In genomic region chr5:96691503-96692303, GRCh38 we compare ENCODE assay signal across 17 cellular contexts. TPM values are rescaled to one million over a fixed set of nuclear protein-coding genes. Genes with fewer than 3 reads are reported as not detected.
DNase-seq lines count a peak whose midpoint lies in the region; ATAC-seq and TF ChIP-seq lines count a peak whose summit lies in the region.
"Had no signal": no experiment of that assay in that cellular context is flagged by ENCODE, and none has a peak within 500 bp of the region (broad histone marks: within the 10 kb centered on the region; RNA-seq: fewer than 3 reads in every experiment).

No MANE protein-coding gene starts in this region.

- POLR2A ChIA-PET in activated CD4-positive, alpha-beta T cell treated with anti-CD3 and anti-CD28 coated beads for 36 hours (lab: Charles Lee), result no interaction called here
- POLR2A ChIA-PET in activated CD4-positive, alpha-beta T cell treated with anti-CD3 and anti-CD28 coated beads, Interleukin-2, amount 10 ng/mL, durations not matched to agents 7 days and 5 days (lab: Charles Lee), result no interaction called here

- H3K36me3 Mint-ChIP-seq in activated CD4-positive, alpha-beta T cell treated with anti-CD3 and anti-CD28 coated beads for 36 hours (ENCODE audit: low read depth), result no peaks in the 10 kb centered on the region
- peaks cover 9% of the 10 kb centered on the region for H3K36me3 Mint-ChIP-seq in activated CD4-positive, alpha-beta T cell treated with anti-CD3 and anti-CD28 coated beads, Interleukin-2, amount 10 ng/mL, durations not matched to agents 7 days and 5 days (ENCODE audit: low read depth)

- no peaks in the 10 kb centered on the region for H3K27me3 Mint-ChIP-seq in activated CD4-positive, alpha-beta T cell treated with anti-CD3 and anti-CD28 coated beads for 36 hours
- H3K27me3 Mint-ChIP-seq in activated CD4-positive, alpha-beta T cell treated with anti-CD3 and anti-CD28 coated beads, Interleukin-2, amount 10 ng/mL, durations not matched to agents 7 days and 5 days, result no peaks in the 10 kb centered on the region
- H3K27me3 Mint-ChIP-seq: naive B cell; stimulated activated naive CD8-positive, alpha-beta T cell treated with anti-CD3 and anti-CD28 coated beads, Interleukin-15, amount 100 ng/mL, for 72 hours had no signal

- peak overlapping the region; percentile 37 for H3K9ac ChIP-seq in adipocyte (ENCODE audit: low read length)

- DNase-seq in EH (ENCODE audit: low read depth), result peak; percentile 80
- DNase-seq in adipocyte (ENCODE audit: low read depth), result peak; percentile 82
- DNase-seq in fibroblast of the aortic adventitia (ENCODE audit: low read depth), result peak; percentile 82
- DNase-seq in psoas muscle, result no peak
- no peak for DNase-seq in activated CD4-positive, alpha-beta T cell treated with anti-CD3 and anti-CD28 coated beads for 36 hours
- no peak for DNase-seq in NCI-H2081 (lab: John Stamatoyannopoulos, UW)
- no peak for DNase-seq in coronary artery (ENCODE audit: low spot score)
- DNase-seq in activated CD4-positive, alpha-beta T cell treated with anti-CD3 and anti-CD28 coated beads, Interleukin-2, amount 10 ng/mL, durations not matched to agents 7 days and 5 days, result no peak
- DNase-seq: activated CD8-positive, alpha-beta T cell treated with anti-CD3 and anti-CD28 coated beads, Interleukin-2, amount 10 ng/mL, durations not matched to agents 7 days and 5 days; activated effector memory CD4-positive, alpha-beta T cell treated with anti-CD3 and anti-CD28 coated beads, Interleukin-2, amount 50 U/mL, for 16 hours; CD8-positive, alpha-beta T cell; naive B cell; NCI-H187 treated with DMSO at 0.1 percent for 48 hours; NCI-H774; stimulated activated naive CD8-positive, alpha-beta T cell treated with anti-CD3 and anti-CD28 coated beads, Interleukin-15, amount 100 ng/mL, for 72 hours; T-helper 9 cell had no signal

- 77 to 86% (median 80%) methylated on average over 2 of the region's 2 CpGs for WGBS in psoas muscle, 3 donors

- H3K9me3 ChIP-seq in adipocyte (ENCODE audit: control insufficient read depth, low read length) (no peaks in the 10 kb centered on the region), psoas muscle (no peaks in the 10 kb centered on the region)

- peaks cover 7% of the 10 kb centered on the region for H3K4me1 Mint-ChIP-seq in activated CD4-positive, alpha-beta T cell treated with anti-CD3 and anti-CD28 coated beads for 36 hours
- peaks cover 7% of the 10 kb centered on the region for H3K4me1 Mint-ChIP-seq in activated CD4-positive, alpha-beta T cell treated with anti-CD3 and anti-CD28 coated beads, Interleukin-2, amount 10 ng/mL, durations not matched to agents 7 days and 5 days

- intact Hi-C loops in psoas muscle (cut with DNase I), result loop anchor here in 1 of 2 donors (5.0 kb wide), 1 partner anchor 1129 kb away; no protein-coding TSS in a partner anchor
- intact Hi-C loops in activated CD4-positive, alpha-beta T cell treated with anti-CD3 and anti-CD28 coated beads for 36 hours (cut with DNase I, micrococcal nuclease), result no loop called here

- CTCF ChIA-PET in activated CD4-positive, alpha-beta T cell treated with anti-CD3 and anti-CD28 coated beads for 36 hours (lab: Charles Lee), result no interaction called here
- CTCF ChIA-PET in activated CD4-positive, alpha-beta T cell treated with anti-CD3 and anti-CD28 coated beads, Interleukin-2, amount 10 ng/mL, durations not matched to agents 7 days and 5 days (lab: Charles Lee), result interaction anchor here (1.7 kb wide), 1 partner anchor 9 kb away, joined by 4 read pairs; no protein-coding TSS in a partner anchor

- H3K4me3 Mint-ChIP-seq in activated CD4-positive, alpha-beta T cell treated with anti-CD3 and anti-CD28 coated beads for 36 hours, result no peak overlapping the region
- no peak overlapping the region for H3K4me3 Mint-ChIP-seq in activated CD4-positive, alpha-beta T cell treated with anti-CD3 and anti-CD28 coated beads, Interleukin-2, amount 10 ng/mL, durations not matched to agents 7 days and 5 days
- H3K4me3 Mint-ChIP-seq: activated CD8-positive, alpha-beta T cell treated with anti-CD3 and anti-CD28 coated beads, Interleukin-2, amount 10 ng/mL, durations not matched to agents 7 days and 5 days; CD8-positive, alpha-beta T cell; naive B cell; stimulated activated naive CD8-positive, alpha-beta T cell treated with anti-CD3 and anti-CD28 coated beads, Interleukin-15, amount 100 ng/mL, for 72 hours had no signal

- H3K27me3 ChIP-seq in adipocyte (replicated peaks; ENCODE audit: control insufficient read depth, insufficient read depth, low read length), result no peaks in the 10 kb centered on the region
- H3K27me3 ChIP-seq in psoas muscle (ENCODE audit: insufficient read depth in 3 of 3, low read length in 2 of 3), result no peaks in the 10 kb centered on the region
- H3K27me3 ChIP-seq: cardiac muscle cell had no signal

- H3K27ac ChIP-seq in psoas muscle, result peak overlapping the region; percentile 71
- no peak overlapping the region for H3K27ac ChIP-seq in coronary artery
- H3K27ac ChIP-seq: cardiac muscle cell had no signal

- peak in 3 of 4 donors; percentile 46 to 62 (median 51) for ATAC-seq in psoas muscle
- no peak for ATAC-seq in activated CD4-positive, alpha-beta T cell treated with anti-CD3 and anti-CD28 coated beads for 36 hours
- ATAC-seq: activated CD8-positive, alpha-beta T cell treated with anti-CD3 and anti-CD28 coated beads, Interleukin-2, amount 10 ng/mL, durations not matched to agents 7 days and 5 days; CD8-positive, alpha-beta T cell; stimulated activated naive CD8-positive, alpha-beta T cell treated with anti-CD3 and anti-CD28 coated beads, Interleukin-15, amount 100 ng/mL, for 72 hours had no signal

- H3K4me1 ChIP-seq in adipocyte (ENCODE audit: control insufficient read depth, insufficient read depth, low read length) (peaks cover 31% of the 10 kb centered on the region), psoas muscle (peaks cover 29% of the 10 kb centered on the region)

- no peak for TF ChIP-seq CTCF in fibroblast of the aortic adventitia (IDR thresholded peaks at IDR 0.05; ENCODE audit: insufficient read depth, low read length)
- TF ChIP-seq CTCF in psoas muscle (IDR thresholded peaks at IDR 0.05), result no peak
- TF ChIP-seq CTCF in coronary artery (IDR thresholded peaks at IDR 0.05), result no peak

- H3K27ac Mint-ChIP-seq in activated CD4-positive, alpha-beta T cell treated with anti-CD3 and anti-CD28 coated beads for 36 hours, result no peak overlapping the region
- H3K27ac Mint-ChIP-seq in activated CD4-positive, alpha-beta T cell treated with anti-CD3 and anti-CD28 coated beads, Interleukin-2, amount 10 ng/mL, durations not matched to agents 7 days and 5 days, result no peak overlapping the region
- H3K27ac Mint-ChIP-seq: activated CD8-positive, alpha-beta T cell treated with anti-CD3 and anti-CD28 coated beads, Interleukin-2, amount 10 ng/mL, durations not matched to agents 7 days and 5 days; CD8-positive, alpha-beta T cell; naive B cell; stimulated activated naive CD8-positive, alpha-beta T cell treated with anti-CD3 and anti-CD28 coated beads, Interleukin-15, amount 100 ng/mL, for 72 hours had no signal

- no peak overlapping the region for H3K4me3 ChIP-seq in adipocyte (ENCODE audit: low read length)
- no peak overlapping the region for H3K4me3 ChIP-seq in fibroblast of the aortic adventitia (ENCODE audit: low read depth, low read length)
- H3K4me3 ChIP-seq in psoas muscle, result no peak overlapping the region
- H3K4me3 ChIP-seq in coronary artery, result no peak overlapping the region
- H3K4me3 ChIP-seq: cardiac muscle cell had no signal

- no peaks in the 10 kb centered on the region for H3K9me3 Mint-ChIP-seq in activated CD4-positive, alpha-beta T cell treated with anti-CD3 and anti-CD28 coated beads for 36 hours (ENCODE audit: low read depth)
- no peaks in the 10 kb centered on the region for H3K9me3 Mint-ChIP-seq in activated CD4-positive, alpha-beta T cell treated with anti-CD3 and anti-CD28 coated beads, Interleukin-2, amount 10 ng/mL, durations not matched to agents 7 days and 5 days
- H3K9me3 Mint-ChIP-seq: CD8-positive, alpha-beta T cell; naive B cell; stimulated activated naive CD8-positive, alpha-beta T cell treated with anti-CD3 and anti-CD28 coated beads, Interleukin-15, amount 100 ng/mL, for 72 hours had no signal

- H3K36me3 ChIP-seq in adipocyte (ENCODE audit: control insufficient read depth, insufficient read depth, low read length, severe bottlenecking) (peaks cover 24% of the 10 kb centered on the region), psoas muscle (ENCODE audit: insufficient read depth in 1 of 2, low read depth in 1 of 2) (peaks cover 0 to 12% of the 10 kb centered on the region in 2 donors)
- H3K36me3 ChIP-seq: cardiac muscle cell had no signal

RNA-seq across cellular contexts. Expression of gene CAST, which starts 29.5 kb away (rescaled TPM):
- 388 and 398 TPM in 2 replicates for total RNA-seq in fibroblast of the aortic adventitia (ENCODE audit: low replicate concordance)
- 100 to 1,000 TPM; 193 to 447 (median 387) TPM for total RNA-seq in psoas muscle
- polyA plus RNA-seq in psoas muscle, result 100 to 1,000 TPM; 231 to 312 (median 291) TPM
- total RNA-seq in activated CD4-positive, alpha-beta T cell treated with anti-CD3 and anti-CD28 coated beads for 36 hours, result 100 to 1,000 TPM; 136 to 211 TPM
- total RNA-seq in activated CD4-positive, alpha-beta T cell treated with anti-CD3 and anti-CD28 coated beads, Interleukin-2, amount 10 ng/mL, durations not matched to agents 7 days and 5 days, result 100 to 1,000 TPM; 178 to 218 TPM

Comparison
In these comparisons a context has a peak if more than half of its experiments do, and no peak if none do; other contexts are left out.
1. DNase-seq: peak in EH (single experiment), adipocyte (single experiment) and fibroblast of the aortic adventitia (single experiment); none in psoas muscle (0 of 2), activated CD4-positive, alpha-beta T cell treated with anti-CD3 and anti-CD28 coated beads for 36 hours (single experiment), NCI-H2081 (0 of 2), coronary artery (single experiment) and activated CD4-positive, alpha-beta T cell treated with anti-CD3 and anti-CD28 coated beads, Interleukin-2, amount 10 ng/mL, durations not matched to agents 7 days and 5 days (single experiment).